In genomic region chr3:188256764-188257163, GRCh38 we compare ENCODE assay signal across 1 cellular context.
TF ChIP-seq lines count a peak whose summit lies in the region.

No MANE protein-coding gene starts in this region.

TF ChIP-seq in A549, 52 proteins besides CTCF, POLR2A, EP300 and RAD21 (continued from another document):
- TF ChIP-seq, protein P1, sequence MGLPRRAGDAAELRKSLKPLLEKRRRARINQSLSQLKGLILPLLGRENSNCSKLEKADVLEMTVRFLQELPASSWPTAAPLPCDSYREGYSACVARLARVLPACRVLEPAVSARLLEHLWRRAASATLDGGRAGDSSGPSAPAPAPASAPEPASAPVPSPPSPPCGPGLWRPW (IDR thresholded peaks at IDR 0.05): no peak
- TF ChIP-seq SMC3 (IDR thresholded peaks at IDR 0.05) (no peak), MAZ (IDR thresholded peaks at IDR 0.05; ENCODE audit: borderline replicate concordance, low read depth, low read length) (no peak), KDM1A (IDR thresholded peaks at IDR 0.05; ENCODE audit: low read depth) (no peak)
- TF ChIP-seq, protein P2, sequence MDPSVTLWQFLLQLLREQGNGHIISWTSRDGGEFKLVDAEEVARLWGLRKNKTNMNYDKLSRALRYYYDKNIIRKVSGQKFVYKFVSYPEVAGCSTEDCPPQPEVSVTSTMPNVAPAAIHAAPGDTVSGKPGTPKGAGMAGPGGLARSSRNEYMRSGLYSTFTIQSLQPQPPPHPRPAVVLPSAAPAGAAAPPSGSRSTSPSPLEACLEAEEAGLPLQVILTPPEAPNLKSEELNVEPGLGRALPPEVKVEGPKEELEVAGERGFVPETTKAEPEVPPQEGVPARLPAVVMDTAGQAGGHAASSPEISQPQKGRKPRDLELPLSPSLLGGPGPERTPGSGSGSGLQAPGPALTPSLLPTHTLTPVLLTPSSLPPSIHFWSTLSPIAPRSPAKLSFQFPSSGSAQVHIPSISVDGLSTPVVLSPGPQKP (IDR thresholded peaks at IDR 0.05; ENCODE audit: low read depth, low read length): no peak
